Comparison of ENCODE assay signal across 1 cellular context in genomic region chr1:101025283-101025679, GRCh38.
TF ChIP-seq lines count a peak whose summit lies in the region.

No MANE protein-coding gene starts in this region.

TF ChIP-seq in K562, 482 proteins besides CTCF, POLR2A, EP300 and RAD21 (continued from another document):
- TF ChIP-seq ZNF766 (CRISPR knock-in tag; conservative IDR thresholded peaks at IDR 0.05) (0 out of 2 replicates have a peak, but pooled peaks have one; percentile 9), ZNF263 (CRISPR knock-in tag; IDR thresholded peaks at IDR 0.05; ENCODE audit: borderline replicate concordance) (0 out of 2 replicates have a peak, but pooled peaks have one; percentile 1), PATZ1 (CRISPR knock-in tag; IDR thresholded peaks at IDR 0.05; ENCODE audit: borderline replicate concordance) (0 out of 2 replicates have a peak, but pooled peaks have one; percentile 9), FOSL1 (tag; conservative IDR thresholded peaks at IDR 0.05) (0 out of 2 replicates have a peak, but pooled peaks have one; percentile 2), HDGF (IDR thresholded peaks at IDR 0.05) (0 out of 2 replicates have a peak, but pooled peaks have one; percentile 65)
